Comparison of ENCODE assay signal across 8 cellular contexts in genomic region chr7:92832623-92833023, GRCh38. TPM values are rescaled to one million over a fixed set of nuclear protein-coding genes. Genes with fewer than 3 reads are reported as not detected.
DNase-seq lines count a peak whose midpoint lies in the region; ATAC-seq and TF ChIP-seq lines count a peak whose summit lies in the region.

No MANE protein-coding gene starts in this region.

- peaks cover 2 to 9% of the 10 kb centered on the region in 2 donors for H3K4me1 ChIP-seq in muscle layer of duodenum (ENCODE audit: control insufficient read depth in 1 of 2, insufficient read depth in 2 of 2, low read length in 2 of 2)

- peaks cover 4% of the 10 kb centered on the region for H3K27me3 Mint-ChIP-seq in IgD-negative memory B cell
- H3K27me3 Mint-ChIP-seq in MCF 10A (ENCODE audit: insufficient read depth, unreplicated experiment) = no peaks in the 10 kb centered on the region

- H3K4me3 Mint-ChIP-seq in IgD-negative memory B cell (peak overlapping the region; percentile 88 to 99 (median 94)), MCF 10A (ENCODE audit: unreplicated experiment) (peak overlapping the region; percentile 83)

- TF ChIP-seq CTCF in 22Rv1 (IDR thresholded peaks at IDR 0.05) = no peak
- no peak for TF ChIP-seq CTCF in MCF 10A (IDR thresholded peaks at IDR 0.05; ENCODE audit: unreplicated experiment)

- H3K9me3 ChIP-seq in muscle layer of duodenum (ENCODE audit: control insufficient read depth in 1 of 2, low read length in 2 of 2) = no peaks in the 10 kb centered on the region

- ATAC-seq in GM19035 (IDR thresholded peaks at IDR 0.05; ENCODE audit: unreplicated experiment) = peak; percentile 5

- H3K27ac ChIP-seq in 22Rv1 (peak overlapping the region; percentile 79), muscle layer of duodenum (ENCODE audit: low read length) (peak overlapping the region; percentile 85)

- DNase-seq in MCF 10A (ENCODE audit: unreplicated experiment) = no peak
- no peak for DNase-seq in NOMO-1 (lab: John Stamatoyannopoulos, UW; ENCODE audit: unreplicated experiment in 2 of 2)
- DNase-seq in HT-29 (ENCODE audit: low spot score) = no peak
- no peak for DNase-seq in NCI-H774 (lab: John Stamatoyannopoulos, UW)

- H3K4me1 Mint-ChIP-seq in IgD-negative memory B cell (peaks cover 23 to 33% (median 27%) of the 10 kb centered on the region in 3 donors), MCF 10A (ENCODE audit: insufficient read depth, unreplicated experiment) (peaks cover 40% of the 10 kb centered on the region)

- POLR2A ChIA-PET in MCF 10A (lab: Yijun Ruan, JAX) = interaction anchor here (0.8 to 8.4 kb wide), 21 partner anchors 12 to 212 kb away, joined by 3 to 89 read pairs (median 4); no protein-coding TSS in a partner anchor

- peak overlapping the region; percentile 23 to 91 (median 74) for H3K27ac Mint-ChIP-seq in IgD-negative memory B cell
- peak overlapping the region; percentile 74 for H3K27ac Mint-ChIP-seq in MCF 10A (ENCODE audit: low read depth, unreplicated experiment)

- no peaks in the 10 kb centered on the region for H3K36me3 ChIP-seq in muscle layer of duodenum (ENCODE audit: control insufficient read depth in 1 of 2, insufficient read depth in 2 of 2, low read length in 2 of 2)

- no peaks in the 10 kb centered on the region for H3K36me3 Mint-ChIP-seq in IgD-negative memory B cell
- peaks cover 25% of the 10 kb centered on the region for H3K36me3 Mint-ChIP-seq in MCF 10A (ENCODE audit: insufficient read depth, unreplicated experiment)

- no peaks in the 10 kb centered on the region for H3K27me3 ChIP-seq in muscle layer of duodenum (ENCODE audit: low read depth, low read length)

- no TSS peak for BruUV-seq in MCF 10A (replicated peaks; lab: Mats Ljungman, UMichigan)

- H3K9me3 Mint-ChIP-seq in IgD-negative memory B cell (no peaks in the 10 kb centered on the region), MCF 10A (ENCODE audit: unreplicated experiment) (no peaks in the 10 kb centered on the region)

- intact Hi-C loops in MCF 10A (cut with micrococcal nuclease) = loop anchor here (1.0 to 10.0 kb wide), 6 partner anchors 54 to 402 kb away; partner anchors contain the start of gene VPS50

- H3K4me3 ChIP-seq in muscle layer of duodenum (ENCODE audit: low read depth in 1 of 2, low read length in 2 of 2) = peak overlapping the region; percentile 94 to 96

- CTCF ChIA-PET in MCF 10A (lab: Yijun Ruan, JAX) = interaction anchor here (0.6 to 5.2 kb wide), 30 partner anchors 9 to 1565 kb away, joined by 3 to 49 read pairs (median 5); no protein-coding TSS in a partner anchor

RNA-seq across cellular contexts. Expression of gene CDK6, which starts 3.8 kb away (rescaled TPM):
- 7.9 TPM for polyA plus RNA-seq in IgD-negative memory B cell
- 89.8 and 124 TPM in 2 replicates for total RNA-seq in MCF 10A (2022)
- total RNA-seq in HT-29 (2014; rRNA removed; shearing (Covaris generic)) = 48.8 and 59.5 TPM in 2 replicates
